1 cellular context compared by ENCODE assay signal in genomic region chr3:107523361-107524213, GRCh38.
TF ChIP-seq lines count a peak whose summit lies in the region.

No MANE protein-coding gene starts in this region.

TF ChIP-seq in HEK293, 187 proteins besides CTCF, POLR2A, EP300 and RAD21 (continued from another document and continues in another):
- TF ChIP-seq ZBTB26 (tag by site-specific recombination; optimal IDR thresholded peaks at IDR 0.05) (peak; percentile 60), ZNF664 (tag by site-specific recombination; IDR thresholded peaks at IDR 0.05) (no peak), ZNF48 (tag by site-specific recombination; IDR thresholded peaks at IDR 0.05) (no peak), ZNF223 (tag by site-specific recombination; IDR thresholded peaks at IDR 0.05) (no peak), ZNF555 (tag by site-specific recombination; conservative IDR thresholded peaks at IDR 0.05) (no peak), KLF8 (tag by site-specific recombination; IDR thresholded peaks at IDR 0.05) (peak; percentile 69; the same call in 1 of the 2 replicates), ZNF580 (tag by site-specific recombination; IDR thresholded peaks at IDR 0.05) (peak; percentile 52; the same call in 1 of the 2 replicates), ZNF610 (tag by site-specific recombination; IDR thresholded peaks at IDR 0.05; ENCODE audit: borderline replicate concordance) (peak; percentile 72; the same call in 1 of the 2 replicates), ZNF501 (tag by site-specific recombination; IDR thresholded peaks at IDR 0.05) (peak; percentile 64; the same call in 1 of the 2 replicates), ZXDB (tag by site-specific recombination; IDR thresholded peaks at IDR 0.05) (peak; percentile 80), ZNF366 (tag by site-specific recombination; conservative IDR thresholded peaks at IDR 0.05) (peak; percentile 96), ZNF707 (tag by site-specific recombination; IDR thresholded peaks at IDR 0.05) (no peak), ZNF24 (tag by site-specific recombination; IDR thresholded peaks at IDR 0.05) (no peak), KLF10 (tag by site-specific recombination; IDR thresholded peaks at IDR 0.05) (no peak), ZBTB21 (tag by site-specific recombination; IDR thresholded peaks at IDR 0.05) (no peak), ZNF324 (tag by site-specific recombination; IDR thresholded peaks at IDR 0.05) (no peak), ZNF561 (tag by site-specific recombination; IDR thresholded peaks at IDR 0.05; ENCODE audit: borderline replicate concordance) (no peak), ZNF274 (IDR thresholded peaks at IDR 0.05; ENCODE audit: low read length) (no peak), ZNF274 (tag by site-specific recombination; IDR thresholded peaks at IDR 0.05; ENCODE audit: borderline replicate concordance) (no peak), KLF9 (tag by site-specific recombination; IDR thresholded peaks at IDR 0.05; ENCODE audit: low read depth) (no peak), ZNF221 (tag by site-specific recombination; IDR thresholded peaks at IDR 0.05; ENCODE audit: borderline replicate concordance) (no peak), KLF1 (tag by site-specific recombination; IDR thresholded peaks at IDR 0.05) (no peak; the same call in 1 of the 2 replicates), BCL6B (tag by site-specific recombination; IDR thresholded peaks at IDR 0.05) (no peak), ZNF138 (tag by site-specific recombination; IDR thresholded peaks at IDR 0.05; ENCODE audit: borderline replicate concordance) (no peak), ZNF354C (tag by site-specific recombination; IDR thresholded peaks at IDR 0.05; ENCODE audit: borderline replicate concordance, low read depth) (no peak), ZNF391 (tag by site-specific recombination; IDR thresholded peaks at IDR 0.05; ENCODE audit: borderline replicate concordance, low read depth) (no peak), FEZF1 (tag by site-specific recombination; IDR thresholded peaks at IDR 0.05) (peak; percentile 37; the same call in 1 of the 2 replicates), ZNF140 (tag by site-specific recombination; IDR thresholded peaks at IDR 0.05) (no peak), KLF7 (tag by site-specific recombination; IDR thresholded peaks at IDR 0.05; ENCODE audit: borderline replicate concordance) (peak; percentile 76; the same call in 1 of the 2 replicates), ZNF133 (tag by site-specific recombination; IDR thresholded peaks at IDR 0.05) (no peak), TCF7L2 (IDR thresholded peaks at IDR 0.05; ENCODE audit: borderline replicate concordance, low read depth, low read length) (no peak), ZNF843 (tag by site-specific recombination; IDR thresholded peaks at IDR 0.05) (peak; percentile 80), ZNF175 (tag by site-specific recombination; IDR thresholded peaks at IDR 0.05) (no peak), OVOL3 (tag by site-specific recombination; IDR thresholded peaks at IDR 0.05) (no peak), ZNF335 (tag by site-specific recombination; conservative IDR thresholded peaks at IDR 0.05) (peak; percentile 78), ZNF211 (tag by site-specific recombination; IDR thresholded peaks at IDR 0.05; ENCODE audit: low read depth) (no peak), ZNF624 (tag by site-specific recombination; IDR thresholded peaks at IDR 0.05) (no peak), ZNF18 (tag by site-specific recombination; IDR thresholded peaks at IDR 0.05) (no peak), ZBTB8A (tag by site-specific recombination; IDR thresholded peaks at IDR 0.05) (peak; percentile 81), ZNF10 (tag by site-specific recombination; IDR thresholded peaks at IDR 0.05) (0 out of 2 replicates have a peak, but pooled peaks have one; percentile 42), ZNF639 (tag by site-specific recombination; IDR thresholded peaks at IDR 0.05) (peak; percentile 69; the same call in 1 of the 2 replicates), MEIS1 (CRISPR knock-in tag; IDR thresholded peaks at IDR 0.05; ENCODE audit: borderline replicate concordance) (no peak), ZNF473 (tag by site-specific recombination; IDR thresholded peaks at IDR 0.05) (no peak), ZNF433 (tag by site-specific recombination; IDR thresholded peaks at IDR 0.05; ENCODE audit: low read depth) (no peak), ZNF529 (tag by site-specific recombination; IDR thresholded peaks at IDR 0.05; ENCODE audit: insufficient replicate concordance) (no peak), PRDM4 (tag by site-specific recombination; IDR thresholded peaks at IDR 0.05) (peak; percentile 48; the same call in 1 of the 2 replicates), ZBTB11 (tag by site-specific recombination; conservative IDR thresholded peaks at IDR 0.05; ENCODE audit: low read depth) (peak; percentile 40; the same call in 1 of the 2 replicates), SCRT1 (tag by site-specific recombination; IDR thresholded peaks at IDR 0.05; ENCODE audit: borderline replicate concordance) (no peak), ZBTB10 (tag by site-specific recombination; IDR thresholded peaks at IDR 0.05) (no peak), ZNF398 (tag by site-specific recombination; IDR thresholded peaks at IDR 0.05) (peak; percentile 100), ZNF266 (tag by site-specific recombination; IDR thresholded peaks at IDR 0.05; ENCODE audit: low read depth) (no peak), HOXA7 (CRISPR knock-in tag; IDR thresholded peaks at IDR 0.05; ENCODE audit: borderline replicate concordance) (no peak), SP7 (tag by site-specific recombination; IDR thresholded peaks at IDR 0.05) (peak; percentile 38; the same call in 1 of the 2 replicates), ZBTB20 (tag by site-specific recombination; IDR thresholded peaks at IDR 0.05) (peak; percentile 81)
